8 cellular contexts compared by ENCODE assay signal in the genomic region with DNA sequence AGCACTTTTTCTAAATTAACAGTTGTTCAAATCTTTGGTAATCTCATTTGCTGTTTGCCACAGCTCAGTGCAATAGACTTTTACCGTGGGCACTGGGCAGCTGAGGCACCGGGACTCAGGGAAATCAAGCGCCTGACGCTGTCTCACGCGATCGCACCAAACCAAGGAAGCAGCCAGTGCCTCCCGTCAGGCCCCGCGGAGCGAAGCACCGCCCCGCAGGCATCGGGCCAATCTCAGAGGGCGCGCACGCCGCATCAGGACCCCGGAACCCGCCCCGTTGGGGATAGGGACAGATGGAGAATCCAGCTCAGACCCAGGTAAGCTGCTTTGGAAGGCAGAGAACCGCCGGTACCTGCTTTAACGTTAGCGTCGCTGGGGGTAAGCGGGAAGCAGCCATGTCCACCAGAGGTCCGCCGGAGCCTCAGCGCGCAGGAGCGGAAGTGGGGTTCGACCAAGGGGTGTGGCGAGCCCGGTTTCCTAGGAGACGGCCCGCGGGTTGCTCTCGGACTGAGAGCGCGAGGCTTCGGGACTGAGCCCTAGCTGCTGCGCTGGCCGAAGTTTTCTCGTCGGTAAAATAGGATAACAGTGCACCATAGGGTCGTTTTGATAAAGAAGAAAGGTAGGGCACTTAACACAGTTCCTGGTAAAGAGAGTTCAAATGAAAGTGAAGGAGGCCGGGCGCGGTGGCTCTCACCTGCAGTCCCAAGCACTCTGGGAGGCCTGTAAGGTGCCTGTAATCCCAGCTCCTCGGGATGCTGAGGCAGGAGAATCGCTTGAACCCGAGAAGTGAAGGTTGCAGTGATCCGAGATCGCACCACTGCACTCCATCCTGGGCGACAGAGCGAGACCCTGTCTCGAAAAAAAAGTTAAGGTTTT. TPM values are rescaled to one million over a fixed set of nuclear protein-coding genes. Genes with fewer than 3 reads are reported as not detected.
A peak's percentile ranks its signal among the peaks of the same experiment; 100 is the strongest.
DNase-seq lines count a peak whose midpoint lies in the region; ATAC-seq and TF ChIP-seq lines count a peak whose summit lies in the region.

A gene with protein sequence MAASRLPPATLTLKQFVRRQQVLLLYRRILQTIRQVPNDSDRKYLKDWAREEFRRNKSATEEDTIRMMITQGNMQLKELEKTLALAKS (minus strand): TSS at position 428 of the 876 bp plus-strand sequence. CDS start 31 bp downstream, at position 397.

- no peak within 1 kb of the TSS for H2BK20ac ChIP-seq in H9 (ENCODE audit: low read depth, low read length, poor library complexity, severe bottlenecking)

- peak within 1 kb of the TSS; percentile 40 for H3K27ac ChIP-seq in H9 (ENCODE audit: insufficient read length, low read depth, low read length)

- H3K4me3 ChIP-seq in MG63: peak within 1 kb of the TSS; percentile 94

- WGBS in H9 (ENCODE audit: extremely low coverage, insufficient read length, low lambda C conversion rate): no CpG with 5 or more reads among the region's 58 CpGs

- H3K36me3 ChIP-seq in ES-I3 (ENCODE audit: insufficient read depth, low read length) (peaks cover 9% of the 10 kb centered on the region; the same call in 1 of the 2 replicates), MG63 (peaks cover 17% of the 10 kb centered on the region)

- H3K9ac ChIP-seq in ES-I3 (ENCODE audit: low read depth, low read length) (peak within 1 kb of the TSS; percentile 90), H9 (ENCODE audit: extremely low read depth, insufficient read length, low read length) (peak within 1 kb of the TSS; percentile 64)

- H3K56ac ChIP-seq in H9 (ENCODE audit: insufficient read length, low read depth, low read length): no peak within 1 kb of the TSS

- no peaks in the 10 kb centered on the region for H3K23me2 ChIP-seq in H9 (ENCODE audit: insufficient read length, low read depth, low read length, poor library complexity, severe bottlenecking)

- H3K4me3 Mint-ChIP-seq in H9: peak within 1 kb of the TSS; percentile 79 to 93
- peak within 1 kb of the TSS; percentile 93 for H3K4me3 Mint-ChIP-seq in nephron progenitor cell
- peak within 1 kb of the TSS; percentile 88 to 98 for H3K4me3 Mint-ChIP-seq in stimulated activated naive CD8-positive, alpha-beta T cell treated with anti-CD3 and anti-CD28 coated beads, Interleukin-15, amount 100 ng/mL, for 72 hours

- no peak within 1 kb of the TSS for H4K91ac ChIP-seq in H9 (ENCODE audit: insufficient read length, low read depth, low read length)

- H3K4me1 ChIP-seq in ES-I3 (ENCODE audit: insufficient read depth, low read length) (0 out of 2 replicates have a peak, but pooled peaks cover 5% of the 10 kb centered on the region), H9 (ENCODE audit: insufficient read depth, low read length) (no peaks in the 10 kb centered on the region)

- H3K27me3 Mint-ChIP-seq in H9 (ENCODE audit: low read depth): no peaks in the 10 kb centered on the region
- H3K27me3 Mint-ChIP-seq in nephron progenitor cell (ENCODE audit: low read depth, poor library complexity): no peaks in the 10 kb centered on the region
- H3K27me3 Mint-ChIP-seq in stimulated activated naive CD8-positive, alpha-beta T cell treated with anti-CD3 and anti-CD28 coated beads, Interleukin-15, amount 100 ng/mL, for 72 hours: no peaks in the 10 kb centered on the region

- DNase-seq in H9 (peak; percentile 94), MG63 (peak; percentile 94), SHP77 treated with DMSO at 0.1 percent for 48 hours (lab: John Stamatoyannopoulos, UW) (peak; percentile 87), fibroblast of the conjunctiva (ENCODE audit: low read depth) (peak; percentile 84), nephron progenitor cell (peak; percentile 94)
- DNase-seq in activated effector memory CD4-positive, alpha-beta T cell treated with anti-CD3 and anti-CD28 coated beads, Interleukin-2, amount 50 U/mL, for 16 hours: peak; percentile 97
- peak; percentile 93 to 94 for DNase-seq in stimulated activated naive CD8-positive, alpha-beta T cell treated with anti-CD3 and anti-CD28 coated beads, Interleukin-15, amount 100 ng/mL, for 72 hours

- peak within 1 kb of the TSS; percentile 81 to 99 (median 87) for H3K27ac Mint-ChIP-seq in H9
- H3K27ac Mint-ChIP-seq in nephron progenitor cell: peak within 1 kb of the TSS; percentile 93
- H3K27ac Mint-ChIP-seq in stimulated activated naive CD8-positive, alpha-beta T cell treated with anti-CD3 and anti-CD28 coated beads, Interleukin-15, amount 100 ng/mL, for 72 hours: peak within 1 kb of the TSS; percentile 99

- H3K4me1 Mint-ChIP-seq in H9 (peaks cover 14% of the 10 kb centered on the region in 2 experiments), nephron progenitor cell (peaks cover 24% of the 10 kb centered on the region)
- peaks cover 23% of the 10 kb centered on the region for H3K4me1 Mint-ChIP-seq in stimulated activated naive CD8-positive, alpha-beta T cell treated with anti-CD3 and anti-CD28 coated beads, Interleukin-15, amount 100 ng/mL, for 72 hours

- H3K9me3 Mint-ChIP-seq in H9 (no peaks in the 10 kb centered on the region; a peak in 1 of 5 replicates), nephron progenitor cell (no peaks in the 10 kb centered on the region)
- H3K9me3 Mint-ChIP-seq in stimulated activated naive CD8-positive, alpha-beta T cell treated with anti-CD3 and anti-CD28 coated beads, Interleukin-15, amount 100 ng/mL, for 72 hours: no peaks in the 10 kb centered on the region

- H3K36me3 Mint-ChIP-seq in H9 (ENCODE audit: insufficient read depth in 1 of 3, low read depth in 3 of 3) (peaks cover 20 to 49% (median 36%) of the 10 kb centered on the region in 3 experiments), nephron progenitor cell (ENCODE audit: low read depth) (peaks cover 28% of the 10 kb centered on the region)

- no peak within 1 kb of the TSS for H2BK12ac ChIP-seq in H9 (ENCODE audit: insufficient read length, low read depth, low read length)

- no peaks in the 10 kb centered on the region for H3K27me3 ChIP-seq in H9 (ENCODE audit: insufficient read depth, low read length)
- H3K27me3 ChIP-seq in MG63: no peaks in the 10 kb centered on the region

- H3K23ac ChIP-seq in H9 (ENCODE audit: insufficient read length, low read depth, low read length): no peak within 1 kb of the TSS

- H3K14ac ChIP-seq in H9 (ENCODE audit: insufficient read depth, low read length): peak within 1 kb of the TSS; percentile 76; the same call in 1 of the 2 replicates

- no peak within 1 kb of the TSS for H4K8ac ChIP-seq in H9 (replicated peaks; ENCODE audit: insufficient read length, low read depth, low read length)

- peak; percentile 99 for ATAC-seq in stimulated activated naive CD8-positive, alpha-beta T cell treated with anti-CD3 and anti-CD28 coated beads, Interleukin-15, amount 100 ng/mL, for 72 hours

- no peak within 1 kb of the TSS for H2AK5ac ChIP-seq in H9 (ENCODE audit: insufficient read length, low read length)

- H3K4ac ChIP-seq in H9 (ENCODE audit: low read depth, low read length): no peak within 1 kb of the TSS

- no peak within 1 kb of the TSS for H2BK15ac ChIP-seq in H9 (ENCODE audit: low read depth, low read length)

- no peak within 1 kb of the TSS for H2BK120ac ChIP-seq in H9 (ENCODE audit: low read depth, low read length, poor library complexity, severe bottlenecking)

- no peak within 1 kb of the TSS for H2BK5ac ChIP-seq in H9 (ENCODE audit: insufficient read length, low read length)

- H4K5ac ChIP-seq in H9 (ENCODE audit: insufficient read length, low read depth, low read length): no peak within 1 kb of the TSS

- peak within 1 kb of the TSS; percentile 73 for H3K18ac ChIP-seq in H9 (ENCODE audit: insufficient read length, low read depth, low read length)

- H3K4me2 ChIP-seq in H9 (ENCODE audit: insufficient read depth, insufficient read length, low read length): peak within 1 kb of the TSS; percentile 82

- no peaks in the 10 kb centered on the region for H3K79me2 ChIP-seq in H9 (ENCODE audit: insufficient read depth, low read length)

- no peaks in the 10 kb centered on the region for H3K9me3 ChIP-seq in ES-I3 (ENCODE audit: control insufficient read depth, insufficient read depth, low read length)
- H3K9me3 ChIP-seq in H9 (ENCODE audit: control insufficient read depth, low read depth, low read length): no peaks in the 10 kb centered on the region
- no peaks in the 10 kb centered on the region for H3K9me3 ChIP-seq in MG63

- no peak for TF ChIP-seq CTCF in H9 (conservative IDR thresholded peaks at IDR 0.05)
- no peak for TF ChIP-seq CTCF in nephron progenitor cell (IDR thresholded peaks at IDR 0.05)

- H3K79me1 ChIP-seq in H9 (ENCODE audit: insufficient read depth, low read depth, low read length, poor library complexity, severe bottlenecking): no peaks in the 10 kb centered on the region

- no peak within 1 kb of the TSS for H3T11ph ChIP-seq in H9 (ENCODE audit: low read length)

- H2AFZ ChIP-seq in H9 (ENCODE audit: low read length): no peak within 1 kb of the TSS

- no peaks in the 10 kb centered on the region for H4K20me1 ChIP-seq in H9 (ENCODE audit: control insufficient read depth, insufficient read depth, insufficient read length)

RNA-seq across cellular contexts. Expression of the gene that starts here (rescaled TPM):
- 29.3 and 29.8 TPM in 2 replicates for total RNA-seq in H9 (2021)
- total RNA-seq in MG63 (2014; rRNA removed; shearing (Covaris generic); ENCODE audit: low replicate concordance): 7.1 and 28.4 TPM in 2 replicates

Comparison
In these comparisons a context has a peak if more than half of its experiments do, and no peak if none do; other contexts are left out.
1. Peak in every context shown above with its lines: DNase-seq, ATAC-seq, H3K4me3 ChIP-seq and H3K27ac ChIP-seq.